In the genomic region with DNA sequence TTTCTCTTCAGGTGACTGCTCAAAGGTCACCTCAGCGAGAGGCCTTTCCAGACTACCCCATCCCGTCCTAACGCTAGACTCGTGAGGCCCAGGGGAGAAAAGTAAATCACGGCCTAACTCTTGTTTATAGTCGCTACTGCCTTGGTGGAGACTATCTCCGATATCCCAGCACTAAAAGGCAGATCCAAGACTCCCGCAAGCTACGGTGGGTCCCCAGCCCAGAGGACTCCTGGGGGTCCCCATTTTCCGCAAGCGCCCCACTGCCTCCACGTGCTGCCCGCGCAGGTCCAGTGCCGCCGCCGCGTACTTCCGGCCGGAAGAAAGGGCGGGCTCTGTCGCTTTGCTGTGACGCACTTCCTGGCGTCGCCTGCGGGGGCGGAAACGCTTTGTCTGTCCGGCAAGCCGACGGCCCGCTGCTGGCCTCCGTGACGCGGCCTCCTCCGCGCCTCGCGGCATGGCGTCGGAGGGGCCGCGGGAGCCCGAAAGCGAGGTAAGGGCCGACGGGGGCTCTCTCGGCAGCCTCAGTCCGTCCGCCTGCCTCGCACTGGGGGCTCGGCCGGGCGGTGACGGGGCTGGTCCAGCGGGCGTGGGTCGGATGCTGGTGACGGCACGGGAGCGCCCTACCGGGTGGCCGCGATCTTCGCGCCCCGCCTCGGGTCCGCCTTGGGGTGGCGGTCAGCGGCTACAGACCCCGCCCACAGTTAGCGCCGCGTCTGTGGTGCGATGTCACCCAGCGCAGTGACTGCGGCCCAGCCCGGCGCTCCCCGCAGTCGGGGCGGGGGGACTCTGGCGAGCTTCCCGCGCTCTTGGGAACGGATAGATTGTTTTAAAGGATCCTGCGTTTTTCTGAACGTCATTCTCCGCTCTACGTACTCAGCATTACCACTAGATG, we compare ENCODE assay signal across 8 cellular contexts.
DNase-seq lines count a peak whose midpoint lies in the region; ATAC-seq lines count a peak whose summit lies in the region.

TSS of gene SECISBP2 (plus strand) at position 378 of the 892 bp plus-strand sequence. CDS start at position 455, 77 bp downstream.

- peak within 1 kb of the TSS; percentile 97 for H3K27ac Mint-ChIP-seq in central memory CD8-positive, alpha-beta T cell (ENCODE audit: low read depth)

- H3K36me3 Mint-ChIP-seq in central memory CD8-positive, alpha-beta T cell (ENCODE audit: insufficient read depth) = peaks cover 28% of the 10 kb centered on the region

- H3K4me1 Mint-ChIP-seq in central memory CD8-positive, alpha-beta T cell = peaks cover 42% of the 10 kb centered on the region

- peak; percentile 94 for DNase-seq in AML-193 (lab: John Stamatoyannopoulos, UW)
- peak; percentile 81 to 95 for DNase-seq in NCI-H446 (lab: John Stamatoyannopoulos, UW)
- DNase-seq in activated CD4-positive, CD25-positive, alpha-beta regulatory T cell treated with anti-CD3 and anti-CD28 coated beads, Interleukin-2, amount 50 U/mL, for 16 hours (ENCODE audit: low read depth, low spot score) = peak; percentile 89
- peak; percentile 91 to 93 for DNase-seq in central memory CD8-positive, alpha-beta T cell (ENCODE audit: low spot score in 2 of 2)
- peak; percentile 96 for DNase-seq in iris pigment epithelial cell (ENCODE audit: low read depth)
- DNase-seq in stimulated activated CD4-positive, alpha-beta T cell treated with anti-CD3 and anti-CD28 coated beads, Interleukin-12 subunit alpha, Interleukin-12 subunit beta, amount 100 ng/mL, for 4 hours = peak; percentile 94

- ATAC-seq in GM19035 (IDR thresholded peaks at IDR 0.05; ENCODE audit: unreplicated experiment) (peak; percentile 90), HG03354 (IDR thresholded peaks at IDR 0.05; ENCODE audit: poor library complexity, severe bottlenecking, unreplicated experiment) (peak; percentile 89)
- ATAC-seq in central memory CD8-positive, alpha-beta T cell (replicated peaks; ENCODE audit: extremely low read depth, poor library complexity, severe bottlenecking) = peak; percentile 88

- H3K9me3 Mint-ChIP-seq in central memory CD8-positive, alpha-beta T cell = no peaks in the 10 kb centered on the region

- H3K4me3 Mint-ChIP-seq in central memory CD8-positive, alpha-beta T cell = peak within 1 kb of the TSS; percentile 85

- no peaks in the 10 kb centered on the region for H3K27me3 Mint-ChIP-seq in central memory CD8-positive, alpha-beta T cell

Comparison
In these comparisons a context has a peak if more than half of its experiments do, and no peak if none do; other contexts are left out.
1. Peak in every context shown above with its lines: DNase-seq and ATAC-seq.